1 cellular context compared by ENCODE assay signal in genomic region chr3:122318620-122319019, GRCh38.
TF ChIP-seq lines count a peak whose summit lies in the region.

No MANE protein-coding gene starts in this region.

TF ChIP-seq in SK-N-SH treated with all-trans-retinoic acid at 6 μM for 48 hours, 23 proteins besides CTCF, POLR2A, EP300 and RAD21 (continued from another document):
- TF ChIP-seq TCF4 (CRISPR knock-in tag; IDR thresholded peaks at IDR 0.05; ENCODE audit: borderline replicate concordance) (no peak), ARNTL (CRISPR knock-in tag; IDR thresholded peaks at IDR 0.05; ENCODE audit: borderline replicate concordance, low read depth) (no peak), ESRRG (CRISPR knock-in tag; IDR thresholded peaks at IDR 0.05) (no peak), TOX (CRISPR knock-in tag; IDR thresholded peaks at IDR 0.05; ENCODE audit: borderline replicate concordance) (no peak)
